ENCODE assay signal across 10 cellular contexts in genomic region chr21:40054403-40054802, GRCh38.
DNase-seq lines count a peak whose midpoint lies in the region; ATAC-seq and TF ChIP-seq lines count a peak whose summit lies in the region.
"Had no signal": no experiment of that assay in that cellular context is flagged by ENCODE, and none has a peak within 500 bp of the region (broad histone marks: within the 10 kb centered on the region; RNA-seq: fewer than 3 reads in every experiment).

No MANE protein-coding gene starts in this region.

- H3K27ac ChIP-seq in SJCRH30 (no peak overlapping the region), osteoblast (ENCODE audit: low read depth, low read length) (no peak overlapping the region)

- DNase-seq in COLO668 (lab: John Stamatoyannopoulos, UW; ENCODE audit: unreplicated experiment) (peak; percentile 98), NCI-H1694 (lab: John Stamatoyannopoulos, UW) (peak; percentile 90), SJCRH30 (peak; percentile 64 to 82), left colon (peak; percentile 56 to 81), osteoblast (ENCODE audit: insufficient read length, low spot score, missing footprints) (no peak)
- DNase-seq in stimulated activated naive CD8-positive, alpha-beta T cell treated with anti-CD3 and anti-CD28 coated beads, Interleukin-15, Interleukin-2, amounts not matched to agents 100 U/mL and 50 U/mL, for 24 hours, result no peak
- DNase-seq: MV-4-11 had no signal

- no peak for TF ChIP-seq CTCF in osteoblast (IDR thresholded peaks at IDR 0.05; ENCODE audit: extremely low read depth, low read depth, low read length)

- H3K4me1 ChIP-seq in SJCRH30 (peaks cover 4% of the 10 kb centered on the region; the same call in 1 of the 2 replicates), osteoblast (ENCODE audit: insufficient read depth, low read length) (no peaks in the 10 kb centered on the region)

- no peak overlapping the region for H2AFZ ChIP-seq in osteoblast (ENCODE audit: low read length)

- H3K9me3 ChIP-seq in SJCRH30 (replicated peaks) (no peaks in the 10 kb centered on the region), osteoblast (ENCODE audit: low read depth, low read length) (no peaks in the 10 kb centered on the region)

- H3K79me2 ChIP-seq in osteoblast (ENCODE audit: insufficient read depth, low read length), result no peaks in the 10 kb centered on the region

- no peak overlapping the region for H3K4me3 ChIP-seq in SJCRH30
- no peak overlapping the region for H3K4me3 ChIP-seq in osteoblast (ENCODE audit: insufficient read depth, low read length)
- H3K4me3 ChIP-seq: dorsolateral prefrontal cortex had no signal

- H3K36me3 ChIP-seq in SJCRH30 (no peaks in the 10 kb centered on the region), osteoblast (ENCODE audit: insufficient read depth, low read length) (no peaks in the 10 kb centered on the region)

- ATAC-seq in left colon, result peak; percentile 89
- ATAC-seq in HG02759 (IDR thresholded peaks at IDR 0.05; ENCODE audit: unreplicated experiment), result no peak
- ATAC-seq in stimulated activated naive CD8-positive, alpha-beta T cell treated with anti-CD3 and anti-CD28 coated beads, Interleukin-15, Interleukin-2, amounts not matched to agents 100 U/mL and 50 U/mL, for 24 hours, result no peak
- ATAC-seq in HG03442 (IDR thresholded peaks at IDR 0.05; ENCODE audit: unreplicated experiment), result no peak

- H3K27me3 ChIP-seq in SJCRH30 (no peaks in the 10 kb centered on the region), osteoblast (ENCODE audit: insufficient read depth, low read length) (no peaks in the 10 kb centered on the region)

- H4K20me1 ChIP-seq in osteoblast (ENCODE audit: insufficient read depth, low read length), result no peaks in the 10 kb centered on the region

- intact Hi-C loops in left colon (cut with DNase I, micrococcal nuclease), result no loop called here

- H3K4me2 ChIP-seq in osteoblast (ENCODE audit: insufficient read depth, low read length), result no peak overlapping the region

Comparison
In these comparisons a context has a peak if more than half of its experiments do, and no peak if none do; other contexts are left out.
1. DNase-seq: peak in COLO668 (single experiment), NCI-H1694 (single experiment), SJCRH30 (2 of 2) and left colon (2 of 2); none in osteoblast (single experiment) and stimulated activated naive CD8-positive, alpha-beta T cell treated with anti-CD3 and anti-CD28 coated beads, Interleukin-15, Interleukin-2, amounts not matched to agents 100 U/mL and 50 U/mL, for 24 hours (single experiment).